25 cellular contexts compared by ENCODE assay signal in the genomic region with DNA sequence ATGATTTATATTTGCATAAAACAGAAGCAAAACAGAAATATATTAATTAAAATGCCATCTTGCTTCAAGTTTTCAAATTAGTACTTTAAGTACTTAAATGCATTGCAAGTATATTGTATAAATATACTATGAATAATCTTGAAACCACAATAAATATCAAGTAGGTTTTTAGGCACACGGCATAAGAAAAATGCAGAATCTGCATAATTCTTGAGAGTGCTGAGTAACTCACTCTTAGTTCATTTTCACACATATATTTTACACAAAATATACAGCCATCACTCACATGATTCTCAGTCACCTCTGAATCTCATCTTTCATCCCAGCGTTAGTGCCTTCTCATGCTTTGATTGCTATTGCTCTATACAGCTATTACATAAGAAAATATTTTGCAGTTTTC. TPM values are rescaled to one million over a fixed set of nuclear protein-coding genes. Genes with fewer than 3 reads are reported as not detected.
DNase-seq lines count a peak whose midpoint lies in the region; ATAC-seq, FAIRE-seq and TF ChIP-seq lines count a peak whose summit lies in the region.
"Had no signal": no experiment of that assay in that cellular context is flagged by ENCODE, and none has a peak within 500 bp of the region (broad histone marks: within the 10 kb centered on the region; RNA-seq: fewer than 3 reads in every experiment).

No MANE protein-coding gene starts in this region.

- no peaks in the 10 kb centered on the region for H3K27me3 ChIP-seq in HepG2 (ENCODE audit: control insufficient read depth in 1 of 2, insufficient read depth in 2 of 2, low read length in 2 of 2)
- H3K27me3 ChIP-seq in right lobe of liver = no peaks in the 10 kb centered on the region
- H3K27me3 ChIP-seq: BE2C, BLaER1 had no signal

- no peak for TF ChIP-seq RAD21 in HepG2 (CRISPR knock-in tag; IDR thresholded peaks at IDR 0.05)
- no peak for TF ChIP-seq RAD21 in A549 (conservative IDR thresholded peaks at IDR 0.05 in 1 of 2, IDR thresholded peaks at IDR 0.05 in 1 of 2)

- 8% methylated on average over 2 of the region's 2 CpGs for WGBS in HepG2 (ENCODE audit: low lambda C conversion rate)
- WGBS in right lobe of liver (ENCODE audit: insufficient coverage, low coverage, low lambda C conversion rate, missing lambda C conversion rate) = 53% methylated on average over 2 of the region's 2 CpGs
- 20% methylated on average over 2 of the region's 2 CpGs for WGBS in A549 (ENCODE audit: missing lambda C conversion rate)

- H3K79me2 ChIP-seq in HepG2 (ENCODE audit: insufficient read depth, low read length) = no peaks in the 10 kb centered on the region

- no peak overlapping the region for H3K4me3 ChIP-seq in HepG2 (replicated peaks in 1 of 3; ENCODE audit: insufficient read depth in 1 of 3, low read depth in 2 of 3, low read length in 3 of 3)
- H3K4me3 ChIP-seq in right lobe of liver = no peak overlapping the region
- H3K4me3 ChIP-seq in A549 = no peak overlapping the region
- peak overlapping the region; percentile 44; the same call in 1 of the 2 replicates for H3K4me3 ChIP-seq in SK-N-MC
- H3K4me3 ChIP-seq: BLaER1 had no signal

- CTCF ChIA-PET in HepG2 (lab: Yijun Ruan, JAX; ENCODE audit: low intra/inter-chr PET ratio, low total read pairs) = no interaction called here
- CTCF ChIA-PET in A549 (lab: Yijun Ruan, JAX) = no interaction called here

- H3K4me1 ChIP-seq in HepG2 (ENCODE audit: insufficient read depth, low read length) = no peaks in the 10 kb centered on the region
- no peaks in the 10 kb centered on the region for H3K4me1 ChIP-seq in right lobe of liver
- no peaks in the 10 kb centered on the region for H3K4me1 ChIP-seq in A549
- H3K4me1 ChIP-seq: BE2C, BLaER1 had no signal

- POLR2A ChIA-PET in HepG2 (lab: Yijun Ruan, JAX) (no interaction called here), A549 (lab: Yijun Ruan, JAX) (no interaction called here)

- no peak for FAIRE-seq in HepG2 (lab: Jason Lieb, UNC)
- no peak for FAIRE-seq in A549 (lab: Jason Lieb, UNC)
- FAIRE-seq: GM12891, GM19239 had no signal

- H3K4me2 ChIP-seq in HepG2 (ENCODE audit: low read depth, low read length) (no peak overlapping the region), A549 (no peak overlapping the region)
- H3K4me2 ChIP-seq: BLaER1 had no signal

- BruUV-seq in HepG2 (replicated peaks; lab: Mats Ljungman, UMichigan) = no TSS peak

- no peak for TF ChIP-seq POLR2A in HepG2 (IDR thresholded peaks at IDR 0.05; ENCODE audit: insufficient read depth in 1 of 2, low read depth in 2 of 2, low read length in 2 of 2)
- TF ChIP-seq POLR2A in right lobe of liver (IDR thresholded peaks at IDR 0.05) = no peak
- TF ChIP-seq POLR2A in A549 (IDR thresholded peaks at IDR 0.05; ENCODE audit: low read length) = no peak

- H3K9ac ChIP-seq in HepG2 (ENCODE audit: insufficient read depth, low read depth, low read length) (no peak overlapping the region), SK-N-MC (ENCODE audit: insufficient read length) (no peak overlapping the region)
- H3K9ac ChIP-seq: BLaER1 had no signal

- intact Hi-C loops in HepG2 (cut with micrococcal nuclease; ENCODE audit: unreplicated experiment) (no loop called here), right lobe of liver (cut with DNase I) (no loop called here)

- ATAC-seq in HepG2 = no peak
- ATAC-seq in right lobe of liver = no peak
- ATAC-seq in A549 = no peak
- no peak for ATAC-seq in HG02970 (IDR thresholded peaks at IDR 0.05; ENCODE audit: low FRiP score, unreplicated experiment)

- H3K27ac ChIP-seq in HepG2 (ENCODE audit: extremely low read length, insufficient read depth, low read length) (no peak overlapping the region), right lobe of liver (no peak overlapping the region), A549 (no peak overlapping the region), SK-N-MC (peak overlapping the region; percentile 28; the same call in 1 of the 2 replicates)
- H3K27ac ChIP-seq: BLaER1 had no signal

- H3K9me3 ChIP-seq in HepG2 (ENCODE audit: low read length) (no peaks in the 10 kb centered on the region), right lobe of liver (no peaks in the 10 kb centered on the region), A549 (no peaks in the 10 kb centered on the region), SK-N-MC (ENCODE audit: low read depth, low read length) (no peaks in the 10 kb centered on the region)
- H3K9me3 ChIP-seq: BE2C, BLaER1 had no signal

- TF ChIP-seq CTCF in HepG2 (CRISPR knock-in tag; IDR thresholded peaks at IDR 0.05) (no peak), right lobe of liver (IDR thresholded peaks at IDR 0.05) (no peak), A549 (IDR thresholded peaks at IDR 0.05) (no peak)

- no peaks in the 10 kb centered on the region for H4K20me1 ChIP-seq in HepG2 (ENCODE audit: insufficient read depth, low read length)
- H4K20me1 ChIP-seq: BLaER1 had no signal

- TF ChIP-seq EP300 in HepG2 (IDR thresholded peaks at IDR 0.05; ENCODE audit: low read depth in 2 of 2, low read length in 2 of 2) (no peak), HepG2 (CRISPR knock-in tag; IDR thresholded peaks at IDR 0.05; ENCODE audit: borderline replicate concordance) (no peak), A549 (IDR thresholded peaks at IDR 0.05) (no peak)

- H3K36me3 ChIP-seq in HepG2 (replicated peaks in 1 of 2; ENCODE audit: control insufficient read depth in 1 of 2, insufficient read depth in 2 of 2, low read length in 2 of 2) (no peaks in the 10 kb centered on the region), right lobe of liver (no peaks in the 10 kb centered on the region), SK-N-MC (ENCODE audit: insufficient read depth, low read length) (no peaks in the 10 kb centered on the region)
- H3K36me3 ChIP-seq: BLaER1 had no signal

- no peak overlapping the region for H2AFZ ChIP-seq in HepG2 (ENCODE audit: low read length)

- in situ Hi-C loops in HepG2 (cut with HindIII; ENCODE audit: extremely low pct_ligation_motif_present, low pct_unique_long_range_greater_than_20kb) = no loop called here

- DNase-seq in HepG2 (ENCODE audit: low spot score) (no peak), right lobe of liver (no peak), A549 (ENCODE audit: low read depth in 1 of 2, low spot score in 1 of 2) (no peak), SK-N-MC (ENCODE audit: low read depth, low spot score) (no peak), midbrain (lab: John Stamatoyannopoulos, UW) (no peak)
- DNase-seq: 8988T; ACHN; BE2C; C1 segment of cervical spinal cord; CD4-positive, alpha-beta memory T cell; CD4-positive, CD25-positive, alpha-beta regulatory T cell; CD8-positive, alpha-beta memory T cell; COR-L47; DMS 273 treated with DMSO at 0.1 percent for 48 hours; DMS153; DMS53; DMS79; DND-41; EL; GDM1 had no signal

TF ChIP-seq in HepG2, 621 proteins besides CTCF, POLR2A, EP300 and RAD21:
- TF ChIP-seq ZNF253 (CRISPR knock-in tag; IDR thresholded peaks at IDR 0.05; ENCODE audit: borderline replicate concordance) (no peak), MAFK (conservative IDR thresholded peaks at IDR 0.05 in 1 of 2, IDR thresholded peaks at IDR 0.05 in 1 of 2; ENCODE audit: low read length in 2 of 2) (peak; percentile 34 to 53; a peak in 2 of 4 replicates), MAFF (IDR thresholded peaks at IDR 0.05; ENCODE audit: low read depth, low read length) (peak; percentile 28; the same call in 1 of the 2 replicates), TP53 (CRISPR knock-in tag; conservative IDR thresholded peaks at IDR 0.05) (no peak), ZNF670 (CRISPR knock-in tag; IDR thresholded peaks at IDR 0.05; ENCODE audit: borderline replicate concordance) (no peak)

TF ChIP-seq in A549, 52 proteins besides CTCF, POLR2A, EP300 and RAD21:
- TF ChIP-seq MAFK (IDR thresholded peaks at IDR 0.05; ENCODE audit: partially characterized antibody) = peak; percentile 51
- no peak for TF ChIP-seq CBX2 (IDR thresholded peaks at IDR 0.05; ENCODE audit: borderline replicate concordance, low read depth)
TF ChIP-seq in A549: peak in this region for 1.

RNA-seq across cellular contexts. Expression of a gene that starts 51.9 kb away (rescaled TPM):
- total RNA-seq in HepG2 (2016; rRNA removed; fragmentation: Illumina TruSeq; extraction: Trizol) (not detected in 2 replicates), right lobe of liver (not detected)
- total RNA-seq in HepG2 (2016; cell fraction: cytosol; rRNA removed; fragmentation: Illumina TruSeq; extraction: Trizol; ENCODE audit: low read depth) = not detected in 2 replicates
- total RNA-seq in HepG2 (2016; cell fraction: insoluble cytoplasmic fraction; rRNA removed; fragmentation: Illumina TruSeq; extraction: Trizol) = not detected in 2 replicates
- not detected in 2 replicates for total RNA-seq in HepG2 (2016; cell fraction: membrane; rRNA removed; fragmentation: Illumina TruSeq; extraction: Trizol)
- not detected in 2 replicates for total RNA-seq in HepG2 (2016; cell fraction: nucleus; rRNA removed; fragmentation: Illumina TruSeq; extraction: Trizol)
- polyA plus RNA-seq in HepG2 (2011; rRNA removed) (not detected in 2 replicates), A549 (2011; rRNA removed) (1.0 and 1.3 TPM in 2 replicates), A549 (2017; fragmentation: RNase III; extraction: RNeasy Plus Mini Kit Qiagen cat#74134 plus additional on column Dnase treatment) (1.5 to 2.3 TPM (median 1.9 TPM) in 3 replicates)
- polyA plus RNA-seq in HepG2 (2011; cell fraction: cytosol; rRNA removed) = not detected in 2 replicates
- not detected in 2 replicates for polyA plus RNA-seq in HepG2 (2011; cell fraction: nucleus; rRNA removed)
- not detected in 2 replicates for polyA plus RNA-seq in HepG2 (2012)
- polyA plus RNA-seq in HepG2 (2016; cell fraction: cytosol; fragmentation: Illumina TruSeq; extraction: Trizol; ENCODE audit: low read depth) = not detected in 2 replicates
- not detected in 2 replicates for polyA plus RNA-seq in HepG2 (2016; cell fraction: insoluble cytoplasmic fraction; fragmentation: Illumina TruSeq; extraction: Trizol; ENCODE audit: low read depth)
- polyA plus RNA-seq in HepG2 (2016; cell fraction: membrane; fragmentation: Illumina TruSeq; extraction: Trizol; ENCODE audit: low read depth) = not detected in 2 replicates
- not detected in 2 replicates for polyA plus RNA-seq in HepG2 (2016; cell fraction: nucleus; fragmentation: Illumina TruSeq; extraction: Trizol; ENCODE audit: insufficient read depth, low read depth)
- polyA minus RNA-seq in HepG2 (2011; rRNA and poly(A)+ RNA removed; ENCODE audit: low replicate concordance) = 54.7 TPM in 1 of 2 replicates, not detected in the other
- 0.40 TPM in 1 of 2 replicates, not detected in the other for polyA minus RNA-seq in HepG2 (2011; cell fraction: cytosol; rRNA and poly(A)+ RNA removed)
- 0.39 TPM in 1 of 2 replicates, not detected in the other for polyA minus RNA-seq in HepG2 (2011; cell fraction: nucleus; rRNA and poly(A)+ RNA removed)
- 0.13 and 0.15 TPM in 2 replicates for polyA plus RNA-seq in A549 (2012; cell fraction: cytosol; rRNA removed)
- 0.20 and 0.31 TPM in 2 replicates for polyA plus RNA-seq in A549 (2012; cell fraction: nucleus; rRNA removed)
- 0.58 and 0.74 TPM in 2 replicates for polyA minus RNA-seq in A549 (2011; rRNA and poly(A)+ RNA removed)
- total RNA-seq: CD4-positive, alpha-beta memory T cell; CD4-positive, CD25-positive, alpha-beta regulatory T cell; CD8-positive, alpha-beta memory T cell had no signal
- polyA plus RNA-seq: CD14-positive monocyte; CD4-positive, alpha-beta memory T cell; CD4-positive, CD25-positive, alpha-beta regulatory T cell; CD8-positive, alpha-beta memory T cell had no signal
